ENCODE assay signal across 16 cellular contexts in the genomic region with DNA sequence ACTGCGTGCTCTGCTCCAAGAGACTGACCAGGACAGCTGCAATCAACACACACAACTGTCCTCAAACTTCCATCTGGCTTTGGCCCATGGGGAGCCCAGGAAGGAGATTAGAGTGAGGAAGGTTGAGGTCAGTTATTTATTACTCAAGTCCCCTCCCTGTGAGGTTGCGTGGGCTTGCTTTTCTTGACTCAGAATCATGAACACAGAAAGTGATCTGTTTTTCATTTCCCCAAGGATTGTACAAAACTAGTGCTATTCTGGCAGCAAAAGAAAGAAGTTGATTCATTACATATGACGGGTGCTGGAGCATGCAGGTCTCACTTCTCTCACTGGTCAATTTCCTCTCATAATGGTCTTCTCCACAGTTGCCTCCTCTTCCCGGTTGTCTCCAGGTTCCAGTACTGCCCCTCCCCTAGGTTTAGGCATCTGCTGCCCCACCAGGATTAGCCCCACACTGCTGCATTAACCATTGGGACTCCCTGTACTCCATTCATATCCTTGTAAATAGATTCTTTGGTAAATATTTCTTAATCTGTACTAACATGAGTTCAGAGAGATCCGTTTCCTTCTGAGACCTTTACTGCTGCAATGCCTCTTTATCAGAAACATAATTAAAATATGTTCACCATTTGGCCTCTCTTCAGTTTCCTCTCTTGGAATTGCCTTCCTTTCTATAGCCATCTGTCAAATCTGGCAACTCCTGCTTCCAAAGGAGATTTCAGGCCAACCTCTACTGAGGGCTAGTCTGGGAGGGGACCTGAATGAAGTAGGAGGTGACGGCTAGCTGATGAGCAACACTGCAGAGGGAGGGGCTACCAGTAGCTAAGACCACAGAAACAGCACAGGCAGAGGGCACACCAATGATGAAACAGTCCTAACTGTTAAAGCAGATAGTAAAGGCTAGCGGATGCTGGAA.
DNase-seq lines count a peak whose midpoint lies in the region; ATAC-seq and TF ChIP-seq lines count a peak whose summit lies in the region.
"Had no signal": no experiment of that assay in that cellular context is flagged by ENCODE, and none has a peak within 500 bp of the region (broad histone marks: within the 10 kb centered on the region; RNA-seq: fewer than 3 reads in every experiment).

No MANE protein-coding gene starts in this region.

- peak; percentile 62 for DNase-seq in left ventricle myocardium inferior
- peak; percentile 65 for DNase-seq in sciatic nerve (ENCODE audit: low spot score)
- no peak for DNase-seq in iPS-NIHi11 (ENCODE audit: low spot score)
- no peak for DNase-seq in activated CD4-positive, alpha-beta T cell treated with anti-CD3 and anti-CD28 coated beads, Interleukin-2, amount 50 U/mL, for 48 hours
- DNase-seq in inferior parietal cortex (ENCODE audit: extremely low spot score), result no peak
- DNase-seq in SKM-1 treated with dmso at 0.1 percent for 144 hours (lab: John Stamatoyannopoulos, UW; ENCODE audit: unreplicated experiment), result no peak
- DNase-seq: activated CD4-positive, alpha-beta T cell treated with anti-CD3 and anti-CD28 coated beads for 1 hour; DMS79; immature natural killer cell; NCI-H226; T-cell; upper lobe of left lung had no signal

- H3K27me3 Mint-ChIP-seq in brain, result peaks cover 12% of the 10 kb centered on the region
- H3K27me3 Mint-ChIP-seq: B cell; dendritic cell treated with granulocyte-macrophage colony-stimulating factor and Interleukin-4, amounts not matched to agents 40 ng/mL and 50 ng/mL, for 4 days; T-cell had no signal

- intact Hi-C loops in left ventricle myocardium inferior (cut with micrococcal nuclease), result no loop called here
- intact Hi-C loops in sciatic nerve (cut with DNase I), result loop anchor here (10.0 kb wide), 1 partner anchor 599 kb away; no protein-coding TSS in a partner anchor

- H3K27me3 ChIP-seq in left ventricle myocardium inferior (ENCODE audit: low read depth), result no peaks in the 10 kb centered on the region
- H3K27me3 ChIP-seq: upper lobe of left lung had no signal

- no peak overlapping the region for H3K4me3 ChIP-seq in left ventricle myocardium inferior
- H3K4me3 ChIP-seq: upper lobe of left lung had no signal

- peaks cover 16% of the 10 kb centered on the region for H3K4me1 Mint-ChIP-seq in brain
- H3K4me1 Mint-ChIP-seq: B cell, immature natural killer cell, T-cell had no signal

- H3K36me3 Mint-ChIP-seq in brain, result no peaks in the 10 kb centered on the region
- H3K36me3 Mint-ChIP-seq: immature natural killer cell, T-cell had no signal

- peaks cover 12% of the 10 kb centered on the region for H3K4me1 ChIP-seq in left ventricle myocardium inferior
- H3K4me1 ChIP-seq: upper lobe of left lung had no signal

- H3K36me3 ChIP-seq in left ventricle myocardium inferior, result no peaks in the 10 kb centered on the region
- H3K36me3 ChIP-seq: upper lobe of left lung had no signal

- ATAC-seq in HG03066 (IDR thresholded peaks at IDR 0.05; ENCODE audit: low read depth, unreplicated experiment), result peak; percentile 52
- ATAC-seq in sciatic nerve, result peak; percentile 95
- ATAC-seq: T-cell had no signal

- H3K4me3 Mint-ChIP-seq in brain, result peak overlapping the region in 1 of 5 experiments; percentile 6
- H3K4me3 Mint-ChIP-seq: B cell; dendritic cell treated with granulocyte-macrophage colony-stimulating factor and Interleukin-4, amounts not matched to agents 40 ng/mL and 50 ng/mL, for 4 days; immature natural killer cell; T-cell had no signal

- TF ChIP-seq CTCF in brain (conservative IDR thresholded peaks at IDR 0.05) (no peak), left ventricle myocardium inferior (IDR thresholded peaks at IDR 0.05; ENCODE audit: borderline replicate concordance) (no peak)

- H3K9me3 Mint-ChIP-seq in brain, result peaks cover under 1 to 17% (median 4%) of the 10 kb centered on the region in 5 experiments

- H3K27ac Mint-ChIP-seq in brain, result peak overlapping the region in 4 of 5 experiments; percentile 45 to 88 (median 81)
- H3K27ac Mint-ChIP-seq: B cell; dendritic cell treated with granulocyte-macrophage colony-stimulating factor and Interleukin-4, amounts not matched to agents 40 ng/mL and 50 ng/mL, for 4 days; immature natural killer cell; T-cell had no signal

- peak overlapping the region; percentile 72 for H3K27ac ChIP-seq in left ventricle myocardium inferior (replicated peaks)
- H3K27ac ChIP-seq: upper lobe of left lung had no signal

- no peaks in the 10 kb centered on the region for H3K9me3 ChIP-seq in left ventricle myocardium inferior (replicated peaks)

Comparison
In these comparisons a context has a peak if more than half of its experiments do, and no peak if none do; other contexts are left out.
1. DNase-seq: peak in left ventricle myocardium inferior (single experiment) and sciatic nerve (single experiment); none in iPS-NIHi11 (single experiment), activated CD4-positive, alpha-beta T cell treated with anti-CD3 and anti-CD28 coated beads, Interleukin-2, amount 50 U/mL, for 48 hours (0 of 2), inferior parietal cortex (single experiment) and SKM-1 treated with dmso at 0.1 percent for 144 hours (single experiment).